ENCODE assay signal across 1 cellular context in the genomic region with DNA sequence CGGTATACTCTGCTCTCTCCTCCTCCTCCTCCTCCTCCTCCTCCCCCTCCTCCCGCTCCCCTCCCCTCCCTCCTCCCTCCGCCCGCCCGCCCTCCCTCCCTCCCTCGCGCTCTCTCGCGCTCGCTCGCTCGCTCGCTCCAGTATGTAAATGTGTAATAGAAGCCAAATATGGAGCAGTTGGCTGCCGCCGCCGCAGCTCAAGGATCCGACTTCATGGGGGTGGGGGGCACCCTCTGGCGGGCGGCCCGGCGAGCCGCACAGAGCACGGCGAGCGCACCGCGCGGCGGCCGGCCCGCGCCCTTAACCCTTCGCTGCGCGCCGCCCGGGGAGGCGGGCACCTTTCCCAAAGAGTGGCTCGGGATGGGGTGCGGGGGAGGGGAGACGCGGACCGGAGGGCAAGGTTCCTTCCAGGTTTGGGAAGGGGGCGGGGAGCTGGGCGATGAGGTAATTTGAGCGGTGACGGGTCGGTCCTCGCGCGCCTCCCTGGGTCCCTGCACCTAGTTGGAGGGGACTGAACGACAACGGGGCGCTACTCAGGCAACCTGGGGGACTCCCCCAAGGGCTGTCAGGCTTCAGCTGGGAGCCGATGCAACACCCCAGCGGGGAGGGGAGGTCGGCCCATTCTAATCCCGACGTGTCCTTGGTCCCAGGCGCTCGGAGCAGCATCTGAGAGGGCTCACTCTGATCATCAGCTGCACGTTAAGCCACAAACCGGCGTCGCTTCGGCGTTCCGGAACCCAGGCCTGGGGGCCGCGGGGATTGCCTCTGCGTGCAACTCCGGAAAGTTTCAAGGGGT.
TF ChIP-seq lines count a peak whose summit lies in the region.

No MANE protein-coding gene starts in this region.

TF ChIP-seq in HEK293, 187 proteins besides CTCF, POLR2A, EP300 and RAD21 (continued from another document and continues in another):
- TF ChIP-seq ZNF248 (tag by site-specific recombination; IDR thresholded peaks at IDR 0.05) (no peak), SCRT1 (tag by site-specific recombination; IDR thresholded peaks at IDR 0.05; ENCODE audit: borderline replicate concordance) (no peak), ZNF776 (tag by site-specific recombination; IDR thresholded peaks at IDR 0.05; ENCODE audit: borderline replicate concordance) (no peak), ZNF302 (tag by site-specific recombination; IDR thresholded peaks at IDR 0.05; ENCODE audit: low read depth) (no peak), MYNN (tag by site-specific recombination; IDR thresholded peaks at IDR 0.05; ENCODE audit: borderline replicate concordance) (no peak), ZNF114 (tag by site-specific recombination; IDR thresholded peaks at IDR 0.05) (no peak), ZNF529 (tag by site-specific recombination; IDR thresholded peaks at IDR 0.05; ENCODE audit: insufficient replicate concordance) (no peak), ZBTB8A (tag by site-specific recombination; IDR thresholded peaks at IDR 0.05) (peak; percentile 92), ZBTB48 (tag by site-specific recombination; IDR thresholded peaks at IDR 0.05) (peak; percentile 72; the same call in 1 of the 2 replicates), ZNF645 (tag by site-specific recombination; IDR thresholded peaks at IDR 0.05) (no peak), ZSCAN23 (tag by site-specific recombination; IDR thresholded peaks at IDR 0.05) (no peak), EGR2 (tag by site-specific recombination; IDR thresholded peaks at IDR 0.05; ENCODE audit: low read depth) (no peak), ZNF202 (tag by site-specific recombination; IDR thresholded peaks at IDR 0.05; ENCODE audit: borderline replicate concordance) (no peak), ZEB2 (tag by site-specific recombination; IDR thresholded peaks at IDR 0.05) (peak; percentile 78), ZNF335 (tag by site-specific recombination; conservative IDR thresholded peaks at IDR 0.05) (peak; percentile 96), ZNF354C (tag by site-specific recombination; IDR thresholded peaks at IDR 0.05; ENCODE audit: borderline replicate concordance, low read depth) (no peak), INSM2 (tag by site-specific recombination; IDR thresholded peaks at IDR 0.05) (peak; percentile 73; the same call in 1 of the 2 replicates), ZNF558 (tag by site-specific recombination; IDR thresholded peaks at IDR 0.05) (peak; percentile 7; the same call in 1 of the 2 replicates), ZNF211 (tag by site-specific recombination; IDR thresholded peaks at IDR 0.05; ENCODE audit: low read depth) (no peak), ATF2 (tag by site-specific recombination; IDR thresholded peaks at IDR 0.05; ENCODE audit: low read depth) (peak; percentile 80), ZNF510 (tag by site-specific recombination; IDR thresholded peaks at IDR 0.05; ENCODE audit: insufficient replicate concordance) (no peak), ZNF423 (tag by site-specific recombination; IDR thresholded peaks at IDR 0.05) (peak; percentile 95), KLF8 (tag by site-specific recombination; IDR thresholded peaks at IDR 0.05) (peak; percentile 43), KLF7 (tag by site-specific recombination; IDR thresholded peaks at IDR 0.05; ENCODE audit: borderline replicate concordance) (no peak), ZNF274 (IDR thresholded peaks at IDR 0.05; ENCODE audit: low read length) (no peak), ZNF274 (tag by site-specific recombination; IDR thresholded peaks at IDR 0.05; ENCODE audit: borderline replicate concordance) (no peak), ZNF514 (tag by site-specific recombination; IDR thresholded peaks at IDR 0.05) (no peak), GFI1B (tag by site-specific recombination; IDR thresholded peaks at IDR 0.05) (no peak), ZBTB17 (tag by site-specific recombination; IDR thresholded peaks at IDR 0.05) (peak; percentile 96; the same call in 1 of the 2 replicates), GLI4 (tag by site-specific recombination; IDR thresholded peaks at IDR 0.05) (peak; percentile 61; the same call in 1 of the 2 replicates), ZNF394 (tag by site-specific recombination; IDR thresholded peaks at IDR 0.05; ENCODE audit: borderline replicate concordance) (peak; percentile 58; the same call in 1 of the 2 replicates), ZNF184 (tag by site-specific recombination; IDR thresholded peaks at IDR 0.05) (peak; percentile 64; the same call in 1 of the 2 replicates), TRIM28 (IDR thresholded peaks at IDR 0.05; ENCODE audit: borderline replicate concordance, low read length) (no peak), ZNF621 (tag by site-specific recombination; IDR thresholded peaks at IDR 0.05) (no peak), ZNF658 (tag by site-specific recombination; IDR thresholded peaks at IDR 0.05) (no peak), ZSCAN30 (tag by site-specific recombination; IDR thresholded peaks at IDR 0.05) (peak; percentile 97), ZNF311 (tag by site-specific recombination; IDR thresholded peaks at IDR 0.05; ENCODE audit: borderline replicate concordance) (no peak), ZNF37A (tag by site-specific recombination; IDR thresholded peaks at IDR 0.05) (no peak), ZNF19 (tag by site-specific recombination; IDR thresholded peaks at IDR 0.05; ENCODE audit: low read depth) (no peak), ZNF561 (tag by site-specific recombination; IDR thresholded peaks at IDR 0.05; ENCODE audit: borderline replicate concordance) (peak; percentile 92)
- TF ChIP-seq, protein P1, sequence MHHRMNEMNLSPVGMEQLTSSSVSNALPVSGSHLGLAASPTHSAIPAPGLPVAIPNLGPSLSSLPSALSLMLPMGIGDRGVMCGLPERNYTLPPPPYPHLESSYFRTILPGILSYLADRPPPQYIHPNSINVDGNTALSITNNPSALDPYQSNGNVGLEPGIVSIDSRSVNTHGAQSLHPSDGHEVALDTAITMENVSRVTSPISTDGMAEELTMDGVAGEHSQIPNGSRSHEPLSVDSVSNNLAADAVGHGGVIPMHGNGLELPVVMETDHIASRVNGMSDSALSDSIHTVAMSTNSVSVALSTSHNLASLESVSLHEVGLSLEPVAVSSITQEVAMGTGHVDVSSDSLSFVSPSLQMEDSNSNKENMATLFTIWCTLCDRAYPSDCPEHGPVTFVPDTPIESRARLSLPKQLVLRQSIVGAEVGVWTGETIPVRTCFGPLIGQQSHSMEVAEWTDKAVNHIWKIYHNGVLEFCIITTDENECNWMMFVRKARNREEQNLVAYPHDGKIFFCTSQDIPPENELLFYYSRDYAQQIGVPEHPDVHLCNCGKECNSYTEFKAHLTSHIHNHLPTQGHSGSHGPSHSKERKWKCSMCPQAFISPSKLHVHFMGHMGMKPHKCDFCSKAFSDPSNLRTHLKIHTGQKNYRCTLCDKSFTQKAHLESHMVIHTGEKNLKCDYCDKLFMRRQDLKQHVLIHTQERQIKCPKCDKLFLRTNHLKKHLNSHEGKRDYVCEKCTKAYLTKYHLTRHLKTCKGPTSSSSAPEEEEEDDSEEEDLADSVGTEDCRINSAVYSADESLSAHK (tag by site-specific recombination; IDR thresholded peaks at IDR 0.05): peak; percentile 89
- TF ChIP-seq, protein P2, sequence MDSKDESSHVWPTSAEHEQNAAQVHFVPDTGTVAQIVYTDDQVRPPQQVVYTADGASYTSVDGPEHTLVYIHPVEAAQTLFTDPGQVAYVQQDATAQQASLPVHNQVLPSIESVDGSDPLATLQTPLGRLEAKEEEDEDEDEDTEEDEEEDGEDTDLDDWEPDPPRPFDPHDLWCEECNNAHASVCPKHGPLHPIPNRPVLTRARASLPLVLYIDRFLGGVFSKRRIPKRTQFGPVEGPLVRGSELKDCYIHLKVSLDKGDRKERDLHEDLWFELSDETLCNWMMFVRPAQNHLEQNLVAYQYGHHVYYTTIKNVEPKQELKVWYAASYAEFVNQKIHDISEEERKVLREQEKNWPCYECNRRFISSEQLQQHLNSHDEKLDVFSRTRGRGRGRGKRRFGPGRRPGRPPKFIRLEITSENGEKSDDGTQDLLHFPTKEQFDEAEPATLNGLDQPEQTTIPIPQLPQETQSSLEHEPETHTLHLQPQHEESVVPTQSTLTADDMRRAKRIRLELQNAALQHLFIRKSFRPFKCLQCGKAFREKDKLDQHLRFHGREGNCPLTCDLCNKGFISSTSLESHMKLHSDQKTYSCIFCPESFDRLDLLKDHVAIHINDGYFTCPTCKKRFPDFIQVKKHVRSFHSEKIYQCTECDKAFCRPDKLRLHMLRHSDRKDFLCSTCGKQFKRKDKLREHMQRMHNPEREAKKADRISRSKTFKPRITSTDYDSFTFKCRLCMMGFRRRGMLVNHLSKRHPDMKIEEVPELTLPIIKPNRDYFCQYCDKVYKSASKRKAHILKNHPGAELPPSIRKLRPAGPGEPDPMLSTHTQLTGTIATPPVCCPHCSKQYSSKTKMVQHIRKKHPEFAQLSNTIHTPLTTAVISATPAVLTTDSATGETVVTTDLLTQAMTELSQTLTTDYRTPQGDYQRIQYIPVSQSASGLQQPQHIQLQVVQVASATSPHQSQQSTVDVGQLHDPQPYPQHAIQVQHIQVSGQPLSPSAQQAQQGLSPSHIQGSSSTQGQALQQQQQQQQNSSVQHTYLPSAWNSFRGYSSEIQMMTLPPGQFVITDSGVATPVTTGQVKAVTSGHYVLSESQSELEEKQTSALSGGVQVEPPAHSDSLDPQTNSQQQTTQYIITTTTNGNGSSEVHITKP (tag by site-specific recombination; IDR thresholded peaks at IDR 0.05): peak; percentile 81
- TF ChIP-seq, protein P3, sequence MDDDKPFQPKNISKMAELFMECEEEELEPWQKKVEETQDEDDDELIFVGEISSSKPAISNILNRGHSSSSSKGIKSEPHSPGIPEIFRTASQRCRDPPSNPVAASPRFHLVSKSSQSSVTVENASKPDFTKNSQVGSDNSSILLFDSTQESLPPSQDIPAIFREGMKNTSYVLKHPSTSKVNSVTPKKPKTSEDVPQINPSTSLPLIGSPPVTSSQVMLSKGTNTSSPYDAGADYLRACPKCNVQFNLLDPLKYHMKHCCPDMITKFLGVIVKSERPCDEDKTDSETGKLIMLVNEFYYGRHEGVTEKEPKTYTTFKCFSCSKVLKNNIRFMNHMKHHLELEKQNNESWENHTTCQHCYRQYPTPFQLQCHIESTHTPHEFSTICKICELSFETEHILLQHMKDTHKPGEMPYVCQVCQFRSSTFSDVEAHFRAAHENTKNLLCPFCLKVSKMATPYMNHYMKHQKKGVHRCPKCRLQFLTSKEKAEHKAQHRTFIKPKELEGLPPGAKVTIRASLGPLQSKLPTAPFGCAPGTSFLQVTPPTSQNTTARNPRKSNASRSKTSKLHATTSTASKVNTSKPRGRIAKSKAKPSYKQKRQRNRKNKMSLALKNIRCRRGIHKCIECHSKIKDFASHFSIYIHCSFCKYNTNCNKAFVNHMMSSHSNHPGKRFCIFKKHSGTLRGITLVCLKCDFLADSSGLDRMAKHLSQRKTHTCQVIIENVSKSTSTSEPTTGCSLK (tag by site-specific recombination; IDR thresholded peaks at IDR 0.05): no peak
- TF ChIP-seq, protein P4, sequence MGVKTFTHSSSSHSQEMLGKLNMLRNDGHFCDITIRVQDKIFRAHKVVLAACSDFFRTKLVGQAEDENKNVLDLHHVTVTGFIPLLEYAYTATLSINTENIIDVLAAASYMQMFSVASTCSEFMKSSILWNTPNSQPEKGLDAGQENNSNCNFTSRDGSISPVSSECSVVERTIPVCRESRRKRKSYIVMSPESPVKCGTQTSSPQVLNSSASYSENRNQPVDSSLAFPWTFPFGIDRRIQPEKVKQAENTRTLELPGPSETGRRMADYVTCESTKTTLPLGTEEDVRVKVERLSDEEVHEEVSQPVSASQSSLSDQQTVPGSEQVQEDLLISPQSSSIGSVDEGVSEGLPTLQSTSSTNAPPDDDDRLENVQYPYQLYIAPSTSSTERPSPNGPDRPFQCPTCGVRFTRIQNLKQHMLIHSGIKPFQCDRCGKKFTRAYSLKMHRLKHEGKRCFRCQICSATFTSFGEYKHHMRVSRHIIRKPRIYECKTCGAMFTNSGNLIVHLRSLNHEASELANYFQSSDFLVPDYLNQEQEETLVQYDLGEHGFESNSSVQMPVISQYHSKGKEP (tag by site-specific recombination; IDR thresholded peaks at IDR 0.05): peak; percentile 80
- TF ChIP-seq, protein P5, sequence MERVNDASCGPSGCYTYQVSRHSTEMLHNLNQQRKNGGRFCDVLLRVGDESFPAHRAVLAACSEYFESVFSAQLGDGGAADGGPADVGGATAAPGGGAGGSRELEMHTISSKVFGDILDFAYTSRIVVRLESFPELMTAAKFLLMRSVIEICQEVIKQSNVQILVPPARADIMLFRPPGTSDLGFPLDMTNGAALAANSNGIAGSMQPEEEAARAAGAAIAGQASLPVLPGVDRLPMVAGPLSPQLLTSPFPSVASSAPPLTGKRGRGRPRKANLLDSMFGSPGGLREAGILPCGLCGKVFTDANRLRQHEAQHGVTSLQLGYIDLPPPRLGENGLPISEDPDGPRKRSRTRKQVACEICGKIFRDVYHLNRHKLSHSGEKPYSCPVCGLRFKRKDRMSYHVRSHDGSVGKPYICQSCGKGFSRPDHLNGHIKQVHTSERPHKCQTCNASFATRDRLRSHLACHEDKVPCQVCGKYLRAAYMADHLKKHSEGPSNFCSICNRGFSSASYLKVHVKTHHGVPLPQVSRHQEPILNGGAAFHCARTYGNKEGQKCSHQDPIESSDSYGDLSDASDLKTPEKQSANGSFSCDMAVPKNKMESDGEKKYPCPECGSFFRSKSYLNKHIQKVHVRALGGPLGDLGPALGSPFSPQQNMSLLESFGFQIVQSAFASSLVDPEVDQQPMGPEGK (tag by site-specific recombination; IDR thresholded peaks at IDR 0.05): peak; percentile 96
